ENCODE assay signal across 1 cellular context in genomic region chr4:55546633-55547460, GRCh38.
TF ChIP-seq lines count a peak whose summit lies in the region.

A gene with protein sequence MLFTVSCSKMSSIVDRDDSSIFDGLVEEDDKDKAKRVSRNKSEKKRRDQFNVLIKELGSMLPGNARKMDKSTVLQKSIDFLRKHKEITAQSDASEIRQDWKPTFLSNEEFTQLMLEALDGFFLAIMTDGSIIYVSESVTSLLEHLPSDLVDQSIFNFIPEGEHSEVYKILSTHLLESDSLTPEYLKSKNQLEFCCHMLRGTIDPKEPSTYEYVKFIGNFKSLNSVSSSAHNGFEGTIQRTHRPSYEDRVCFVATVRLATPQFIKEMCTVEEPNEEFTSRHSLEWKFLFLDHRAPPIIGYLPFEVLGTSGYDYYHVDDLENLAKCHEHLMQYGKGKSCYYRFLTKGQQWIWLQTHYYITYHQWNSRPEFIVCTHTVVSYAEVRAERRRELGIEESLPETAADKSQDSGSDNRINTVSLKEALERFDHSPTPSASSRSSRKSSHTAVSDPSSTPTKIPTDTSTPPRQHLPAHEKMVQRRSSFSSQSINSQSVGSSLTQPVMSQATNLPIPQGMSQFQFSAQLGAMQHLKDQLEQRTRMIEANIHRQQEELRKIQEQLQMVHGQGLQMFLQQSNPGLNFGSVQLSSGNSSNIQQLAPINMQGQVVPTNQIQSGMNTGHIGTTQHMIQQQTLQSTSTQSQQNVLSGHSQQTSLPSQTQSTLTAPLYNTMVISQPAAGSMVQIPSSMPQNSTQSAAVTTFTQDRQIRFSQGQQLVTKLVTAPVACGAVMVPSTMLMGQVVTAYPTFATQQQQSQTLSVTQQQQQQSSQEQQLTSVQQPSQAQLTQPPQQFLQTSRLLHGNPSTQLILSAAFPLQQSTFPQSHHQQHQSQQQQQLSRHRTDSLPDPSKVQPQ (minus strand): TSS chr4:55546909. CDS start chr4:55482785, 64,124 bp downstream.

TF ChIP-seq in K562, 482 proteins besides CTCF, POLR2A, EP300 and RAD21 (continued from another document and continues in another):
- TF ChIP-seq ZNF280A (IDR thresholded peaks at IDR 0.05; ENCODE audit: low read depth, partially characterized antibody) = no peak
- TF ChIP-seq, protein P1, sequence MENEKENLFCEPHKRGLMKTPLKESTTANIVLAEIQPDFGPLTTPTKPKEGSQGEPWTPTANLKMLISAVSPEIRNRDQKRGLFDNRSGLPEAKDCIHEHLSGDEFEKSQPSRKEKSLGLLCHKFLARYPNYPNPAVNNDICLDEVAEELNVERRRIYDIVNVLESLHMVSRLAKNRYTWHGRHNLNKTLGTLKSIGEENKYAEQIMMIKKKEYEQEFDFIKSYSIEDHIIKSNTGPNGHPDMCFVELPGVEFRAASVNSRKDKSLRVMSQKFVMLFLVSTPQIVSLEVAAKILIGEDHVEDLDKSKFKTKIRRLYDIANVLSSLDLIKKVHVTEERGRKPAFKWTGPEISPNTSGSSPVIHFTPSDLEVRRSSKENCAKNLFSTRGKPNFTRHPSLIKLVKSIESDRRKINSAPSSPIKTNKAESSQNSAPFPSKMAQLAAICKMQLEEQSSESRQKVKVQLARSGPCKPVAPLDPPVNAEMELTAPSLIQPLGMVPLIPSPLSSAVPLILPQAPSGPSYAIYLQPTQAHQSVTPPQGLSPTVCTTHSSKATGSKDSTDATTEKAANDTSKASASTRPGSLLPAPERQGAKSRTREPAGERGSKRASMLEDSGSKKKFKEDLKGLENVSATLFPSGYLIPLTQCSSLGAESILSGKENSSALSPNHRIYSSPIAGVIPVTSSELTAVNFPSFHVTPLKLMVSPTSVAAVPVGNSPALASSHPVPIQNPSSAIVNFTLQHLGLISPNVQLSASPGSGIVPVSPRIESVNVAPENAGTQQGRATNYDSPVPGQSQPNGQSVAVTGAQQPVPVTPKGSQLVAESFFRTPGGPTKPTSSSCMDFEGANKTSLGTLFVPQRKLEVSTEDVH (IDR thresholded peaks at IDR 0.05; ENCODE audit: low read depth, partially characterized antibody) = no peak
- no peak for TF ChIP-seq NFXL1 (CRISPR knock-in tag; IDR thresholded peaks at IDR 0.05)
- TF ChIP-seq FOXP4 (CRISPR knock-in tag; IDR thresholded peaks at IDR 0.05; ENCODE audit: borderline replicate concordance) = no peak
- TF ChIP-seq CREB3 (tag; conservative IDR thresholded peaks at IDR 0.05; ENCODE audit: low read depth) = no peak
- no peak for TF ChIP-seq RBM15 (IDR thresholded peaks at IDR 0.05; ENCODE audit: insufficient read depth, low read length)
- no peak for TF ChIP-seq ZNF707 (CRISPR knock-in tag; conservative IDR thresholded peaks at IDR 0.05)
- no peak for TF ChIP-seq MYBL2 (IDR thresholded peaks at IDR 0.05; ENCODE audit: low read depth)
- TF ChIP-seq MYBL2 (CRISPR knock-in tag; IDR thresholded peaks at IDR 0.05; ENCODE audit: borderline replicate concordance) = no peak
- no peak for TF ChIP-seq ZSCAN32 (CRISPR knock-in tag; IDR thresholded peaks at IDR 0.05)
- TF ChIP-seq, protein P2, sequence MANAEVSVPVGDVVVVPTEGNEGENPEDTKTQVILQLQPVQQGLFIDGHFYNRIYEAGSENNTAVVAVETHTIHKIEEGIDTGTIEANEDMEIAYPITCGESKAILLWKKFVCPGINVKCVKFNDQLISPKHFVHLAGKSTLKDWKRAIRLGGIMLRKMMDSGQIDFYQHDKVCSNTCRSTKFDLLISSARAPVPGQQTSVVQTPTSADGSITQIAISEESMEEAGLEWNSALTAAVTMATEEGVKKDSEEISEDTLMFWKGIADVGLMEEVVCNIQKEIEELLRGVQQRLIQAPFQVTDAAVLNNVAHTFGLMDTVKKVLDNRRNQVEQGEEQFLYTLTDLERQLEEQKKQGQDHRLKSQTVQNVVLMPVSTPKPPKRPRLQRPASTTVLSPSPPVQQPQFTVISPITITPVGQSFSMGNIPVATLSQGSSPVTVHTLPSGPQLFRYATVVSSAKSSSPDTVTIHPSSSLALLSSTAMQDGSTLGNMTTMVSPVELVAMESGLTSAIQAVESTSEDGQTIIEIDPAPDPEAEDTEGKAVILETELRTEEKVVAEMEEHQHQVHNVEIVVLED (CRISPR knock-in tag; IDR thresholded peaks at IDR 0.05) = peak; percentile 12; the same call in 1 of the 2 replicates
- TF ChIP-seq, protein P3, sequence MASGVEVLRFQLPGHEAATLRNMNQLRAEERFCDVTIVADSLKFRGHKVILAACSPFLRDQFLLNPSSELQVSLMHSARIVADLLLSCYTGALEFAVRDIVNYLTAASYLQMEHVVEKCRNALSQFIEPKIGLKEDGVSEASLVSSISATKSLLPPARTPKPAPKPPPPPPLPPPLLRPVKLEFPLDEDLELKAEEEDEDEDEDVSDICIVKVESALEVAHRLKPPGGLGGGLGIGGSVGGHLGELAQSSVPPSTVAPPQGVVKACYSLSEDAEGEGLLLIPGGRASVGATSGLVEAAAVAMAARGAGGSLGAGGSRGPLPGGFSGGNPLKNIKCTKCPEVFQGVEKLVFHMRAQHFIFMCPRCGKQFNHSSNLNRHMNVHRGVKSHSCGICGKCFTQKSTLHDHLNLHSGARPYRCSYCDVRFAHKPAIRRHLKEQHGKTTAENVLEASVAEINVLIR (CRISPR knock-in tag; IDR thresholded peaks at IDR 0.05) = no peak
- TF ChIP-seq TRIM28 (IDR thresholded peaks at IDR 0.05) = no peak
- no peak for TF ChIP-seq HDAC6 (IDR thresholded peaks at IDR 0.05; ENCODE audit: low read depth, low read length)
- no peak for TF ChIP-seq ZNF274 (IDR thresholded peaks at IDR 0.05; ENCODE audit: borderline replicate concordance, low read depth, low read length)
- TF ChIP-seq, protein P4, sequence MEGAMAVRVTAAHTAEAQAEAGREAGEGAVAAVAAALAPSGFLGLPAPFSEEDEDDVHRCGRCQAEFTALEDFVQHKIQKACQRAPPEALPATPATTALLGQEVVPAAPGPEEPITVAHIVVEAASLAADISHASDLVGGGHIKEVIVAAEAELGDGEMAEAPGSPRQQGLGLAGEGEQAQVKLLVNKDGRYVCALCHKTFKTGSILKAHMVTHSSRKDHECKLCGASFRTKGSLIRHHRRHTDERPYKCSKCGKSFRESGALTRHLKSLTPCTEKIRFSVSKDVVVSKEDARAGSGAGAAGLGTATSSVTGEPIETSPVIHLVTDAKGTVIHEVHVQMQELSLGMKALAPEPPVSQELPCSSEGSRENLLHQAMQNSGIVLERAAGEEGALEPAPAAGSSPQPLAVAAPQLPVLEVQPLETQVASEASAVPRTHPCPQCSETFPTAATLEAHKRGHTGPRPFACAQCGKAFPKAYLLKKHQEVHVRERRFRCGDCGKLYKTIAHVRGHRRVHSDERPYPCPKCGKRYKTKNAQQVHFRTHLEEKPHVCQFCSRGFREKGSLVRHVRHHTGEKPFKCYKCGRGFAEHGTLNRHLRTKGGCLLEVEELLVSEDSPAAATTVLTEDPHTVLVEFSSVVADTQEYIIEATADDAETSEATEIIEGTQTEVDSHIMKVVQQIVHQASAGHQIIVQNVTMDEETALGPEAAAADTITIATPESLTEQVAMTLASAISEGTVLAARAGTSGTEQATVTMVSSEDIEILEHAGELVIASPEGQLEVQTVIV (CRISPR knock-in tag; IDR thresholded peaks at IDR 0.05; ENCODE audit: borderline replicate concordance) = no peak
- TF ChIP-seq ZNF764 (CRISPR knock-in tag; IDR thresholded peaks at IDR 0.05; ENCODE audit: low read depth) = 0 out of 2 replicates have a peak, but pooled peaks have one; percentile 43
- no peak for TF ChIP-seq OTX1 (CRISPR knock-in tag; IDR thresholded peaks at IDR 0.05)
- TF ChIP-seq ELF4 (CRISPR knock-in tag; IDR thresholded peaks at IDR 0.05) = no peak
- TF ChIP-seq ZNF140 (CRISPR knock-in tag; IDR thresholded peaks at IDR 0.05) = no peak
- TF ChIP-seq MTF1 (CRISPR knock-in tag; IDR thresholded peaks at IDR 0.05; ENCODE audit: borderline replicate concordance) = no peak
- no peak for TF ChIP-seq KHSRP (IDR thresholded peaks at IDR 0.05)
- TF ChIP-seq FOXK1 (CRISPR knock-in tag; IDR thresholded peaks at IDR 0.05; ENCODE audit: borderline replicate concordance) = no peak
- TF ChIP-seq MEIS2 (IDR thresholded peaks at IDR 0.05; ENCODE audit: partially characterized antibody) = peak; percentile 72
- no peak for TF ChIP-seq SMC3 (conservative IDR thresholded peaks at IDR 0.05; ENCODE audit: insufficient read depth, low read depth, low read length)
- peak in 1 of 2 experiments; percentile 81; a peak in 2 of 4 replicates for TF ChIP-seq HDAC1 (IDR thresholded peaks at IDR 0.05)
- no peak for TF ChIP-seq ZFPM2 (CRISPR knock-in tag; IDR thresholded peaks at IDR 0.05)
- no peak for TF ChIP-seq KDM2B (CRISPR knock-in tag; IDR thresholded peaks at IDR 0.05)
- TF ChIP-seq POU5F1 (IDR thresholded peaks at IDR 0.05; ENCODE audit: borderline replicate concordance, low read depth, low read length, partially characterized antibody) = no peak
- TF ChIP-seq KLF6 (CRISPR knock-in tag; IDR thresholded peaks at IDR 0.05; ENCODE audit: borderline replicate concordance) = no peak
- no peak for TF ChIP-seq ZNF354B (CRISPR knock-in tag; IDR thresholded peaks at IDR 0.05)
- 0 out of 4 replicates have a peak, but pooled peaks of 1 of the 2 experiments have one; percentile 28 for TF ChIP-seq FOXA3 (CRISPR knock-in tag; conservative IDR thresholded peaks at IDR 0.05 in 1 of 2, IDR thresholded peaks at IDR 0.05 in 1 of 2)
- TF ChIP-seq, protein P5, sequence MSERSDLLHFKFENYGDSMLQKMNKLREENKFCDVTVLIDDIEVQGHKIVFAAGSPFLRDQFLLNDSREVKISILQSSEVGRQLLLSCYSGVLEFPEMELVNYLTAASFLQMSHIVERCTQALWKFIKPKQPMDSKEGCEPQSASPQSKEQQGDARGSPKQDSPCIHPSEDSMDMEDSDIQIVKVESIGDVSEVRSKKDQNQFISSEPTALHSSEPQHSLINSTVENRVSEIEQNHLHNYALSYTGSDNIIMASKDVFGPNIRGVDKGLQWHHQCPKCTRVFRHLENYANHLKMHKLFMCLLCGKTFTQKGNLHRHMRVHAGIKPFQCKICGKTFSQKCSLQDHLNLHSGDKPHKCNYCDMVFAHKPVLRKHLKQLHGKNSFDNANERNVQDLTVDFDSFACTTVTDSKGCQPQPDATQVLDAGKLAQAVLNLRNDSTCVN (CRISPR knock-in tag; IDR thresholded peaks at IDR 0.05) = no peak
- peak; percentile 98 for TF ChIP-seq TARDBP (IDR thresholded peaks at IDR 0.05)
- TF ChIP-seq ZNF507 (tag; conservative IDR thresholded peaks at IDR 0.05) = no peak
- TF ChIP-seq DMBX1 (CRISPR knock-in tag; IDR thresholded peaks at IDR 0.05; ENCODE audit: borderline replicate concordance) = no peak
